ENCODE assay signal across 7 cellular contexts in genomic region chr1:51272916-51273315, GRCh38.
"Had no signal": no experiment of that assay in that cellular context is flagged by ENCODE, and none has a peak within 500 bp of the region (broad histone marks: within the 10 kb centered on the region; RNA-seq: fewer than 3 reads in every experiment).

No MANE protein-coding gene starts in this region.

- DNase-seq: GDM1, GF-D8 had no signal

- ATAC-seq: GM12878 had no signal

- H3K4me3 ChIP-seq: GM12878 had no signal

- FAIRE-seq: GM12878, GM12891, GM12892, GM18507, GM19239 had no signal
